ENCODE assay signal across 8 cellular contexts in the genomic region with DNA sequence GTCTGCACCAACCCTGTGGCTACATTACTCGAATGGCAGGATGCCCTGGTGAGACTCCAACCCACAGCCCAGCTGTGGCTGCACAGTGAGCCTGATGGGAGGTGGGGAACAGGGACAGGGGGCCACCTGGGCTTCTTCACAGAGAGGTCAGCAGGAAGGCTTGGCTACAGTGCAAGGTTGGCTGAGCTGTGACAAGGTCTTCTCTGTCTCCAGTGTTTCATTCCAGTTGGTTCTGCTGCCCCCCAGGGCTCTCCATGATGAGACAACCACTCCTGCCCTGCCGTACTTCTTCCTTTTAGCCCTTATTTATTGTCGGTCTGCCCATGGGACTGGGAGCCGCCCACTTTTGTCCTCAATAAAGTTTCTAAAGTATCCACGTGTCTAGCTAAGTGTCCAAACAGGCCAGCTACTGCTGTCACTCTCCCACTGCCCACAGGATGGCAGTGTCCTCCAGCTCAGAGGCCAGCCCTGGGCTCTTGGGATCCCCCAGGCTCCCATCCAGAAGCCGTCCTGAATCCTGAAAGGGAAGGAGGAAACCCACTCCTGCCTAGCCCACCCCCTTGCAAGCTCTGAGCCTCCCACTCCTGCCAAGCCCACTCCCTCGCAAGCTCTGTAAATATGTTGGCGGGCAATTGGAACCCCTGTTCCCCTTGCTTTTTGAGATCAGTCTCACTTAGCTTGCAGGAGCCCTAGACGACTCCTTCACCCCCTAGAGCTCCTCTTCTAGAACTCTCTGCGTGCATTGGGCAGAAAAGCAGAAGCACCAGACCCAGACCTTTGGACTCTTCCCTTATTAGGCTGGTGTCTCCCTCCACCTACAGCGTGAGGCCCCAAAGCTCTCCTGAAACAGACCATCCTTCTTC. TPM values are rescaled to one million over a fixed set of nuclear protein-coding genes. Genes with fewer than 3 reads are reported as not detected.
DNase-seq lines count a peak whose midpoint lies in the region; ATAC-seq and TF ChIP-seq lines count a peak whose summit lies in the region.

No MANE protein-coding gene starts in this region.

- ATAC-seq in RWPE2 (ENCODE audit: low read depth) (peak; percentile 72), HG02642 (IDR thresholded peaks at IDR 0.05; ENCODE audit: poor library complexity, unreplicated experiment) (no peak)
- peak; percentile 49 to 56 for ATAC-seq in naive thymus-derived CD8-positive, alpha-beta T cell

- H3K9me3 ChIP-seq in HAP-1 (no peaks in the 10 kb centered on the region), RWPE2 (ENCODE audit: severe bottlenecking) (no peaks in the 10 kb centered on the region), esophagus muscularis mucosa (no peaks in the 10 kb centered on the region)

- intact Hi-C loops in esophagus muscularis mucosa (cut with DNase I) = no loop called here

- 42% methylated on average over 10 of the region's 11 CpGs for WGBS in esophagus muscularis mucosa

- peak overlapping the region; percentile 21; the same call in 1 of the 2 replicates for H3K27ac ChIP-seq in C4-2B
- no peak overlapping the region for H3K27ac ChIP-seq in RWPE2 (ENCODE audit: poor library complexity, severe bottlenecking)
- no peak overlapping the region for H3K27ac ChIP-seq in esophagus muscularis mucosa (replicated peaks in 1 of 4)

- H3K27me3 Mint-ChIP-seq in naive thymus-derived CD8-positive, alpha-beta T cell = peaks cover 27 to 53% (median 39%) of the 10 kb centered on the region in 5 donors

- H3K4me3 Mint-ChIP-seq in naive thymus-derived CD8-positive, alpha-beta T cell = peak overlapping the region in 1 of 10 donors; percentile 22

- H3K4me1 ChIP-seq in HAP-1 = peaks cover 10% of the 10 kb centered on the region; the same call in 1 of the 2 replicates
- H3K4me1 ChIP-seq in RWPE2 (ENCODE audit: insufficient read depth, poor library complexity, severe bottlenecking) = no peaks in the 10 kb centered on the region
- peaks cover 7 to 32% (median 20%) of the 10 kb centered on the region in 4 donors for H3K4me1 ChIP-seq in esophagus muscularis mucosa

- H3K4me1 Mint-ChIP-seq in naive thymus-derived CD8-positive, alpha-beta T cell = peaks cover 11 to 21% (median 16%) of the 10 kb centered on the region in 4 donors

- H3K36me3 Mint-ChIP-seq in naive thymus-derived CD8-positive, alpha-beta T cell = no peaks in the 10 kb centered on the region

- H3K36me3 ChIP-seq in HAP-1 (replicated peaks) = peaks cover 51% of the 10 kb centered on the region
- peaks cover 31% of the 10 kb centered on the region for H3K36me3 ChIP-seq in RWPE2 (ENCODE audit: low read depth)
- no peaks in the 10 kb centered on the region for H3K36me3 ChIP-seq in esophagus muscularis mucosa

- no peaks in the 10 kb centered on the region for H3K9me3 Mint-ChIP-seq in naive thymus-derived CD8-positive, alpha-beta T cell

- no peak for TF ChIP-seq EP300 in esophagus muscularis mucosa (IDR thresholded peaks at IDR 0.05)

- no peak for TF ChIP-seq POLR2A in esophagus muscularis mucosa (IDR thresholded peaks at IDR 0.05; ENCODE audit: low read depth)

- peak; percentile 44 to 80 for DNase-seq in HAP-1 (ENCODE audit: low spot score in 2 of 2)
- peak; percentile 53 for DNase-seq in RWPE2 (ENCODE audit: low spot score)
- peak; percentile 86 for DNase-seq in esophagus muscularis mucosa (ENCODE audit: extremely low spot score)
- DNase-seq in naive thymus-derived CD8-positive, alpha-beta T cell = no peak
- no peak for DNase-seq in effector CD4-positive, alpha-beta T cell
- no peak for DNase-seq in NK-92 (lab: John Stamatoyannopoulos, UW; ENCODE audit: unreplicated experiment)

- peak; percentile 92 for TF ChIP-seq CTCF in C4-2B (conservative IDR thresholded peaks at IDR 0.05)
- peak; percentile 75 for TF ChIP-seq CTCF in RWPE2 (IDR thresholded peaks at IDR 0.05; ENCODE audit: poor library complexity, severe bottlenecking)
- peak; percentile 64 to 74 (median 72) for TF ChIP-seq CTCF in esophagus muscularis mucosa (IDR thresholded peaks at IDR 0.05)

- in situ Hi-C loops in HAP-1 (cut with MboI; ENCODE audit: low sequenced_read_pairs) = no loop called here

- H3K27me3 ChIP-seq in HAP-1 (ENCODE audit: low read depth) (no peaks in the 10 kb centered on the region), RWPE2 (ENCODE audit: insufficient read depth, poor library complexity, severe bottlenecking) (peaks cover 4% of the 10 kb centered on the region), esophagus muscularis mucosa (peaks cover 8 to 77% (median 43%) of the 10 kb centered on the region in 4 donors)

- POLR2A ChIA-PET in naive thymus-derived CD8-positive, alpha-beta T cell (lab: Charles Lee) = interaction anchor here (1.5 to 1.6 kb wide), 2 partner anchors 9 to 10 kb away, joined by 4 to 5 read pairs; partner anchors contain the start of gene TROAP

- H3K4me3 ChIP-seq in HAP-1 (no peak overlapping the region), RWPE2 (ENCODE audit: severe bottlenecking) (no peak overlapping the region), esophagus muscularis mucosa (no peak overlapping the region)

- H3K27ac Mint-ChIP-seq in naive thymus-derived CD8-positive, alpha-beta T cell = peak overlapping the region in 1 of 10 donors; percentile 56

RNA-seq across cellular contexts. Expression of gene C1QL4, which starts 5.4 kb away (rescaled TPM):
- total RNA-seq in esophagus muscularis mucosa = not detected
- total RNA-seq in naive thymus-derived CD8-positive, alpha-beta T cell = not detected
- not detected for polyA plus RNA-seq in naive thymus-derived CD8-positive, alpha-beta T cell

RNA-seq across cellular contexts. Expression of gene TROAP, which starts 8.5 kb away (rescaled TPM):
- total RNA-seq in esophagus muscularis mucosa = under 1 TPM in 2 of 4 donors, not detected in 2; 0.26 to 0.80 TPM
- 1 to 10 TPM in 1 of 2 experiments, under 1 TPM in 1; 0.62 to 1.7 TPM for total RNA-seq in naive thymus-derived CD8-positive, alpha-beta T cell
- under 1 TPM in 1 of 3 donors, not detected in 2; 0.24 TPM for polyA plus RNA-seq in naive thymus-derived CD8-positive, alpha-beta T cell

RNA-seq across cellular contexts. Expression of gene DNAJC22, which starts 15.1 kb away (rescaled TPM):
- under 1 TPM in 3 of 4 donors, not detected in 1; 0.17 to 0.34 (median 0.26) TPM for total RNA-seq in esophagus muscularis mucosa
- not detected for total RNA-seq in naive thymus-derived CD8-positive, alpha-beta T cell
- not detected for polyA plus RNA-seq in naive thymus-derived CD8-positive, alpha-beta T cell

RNA-seq across cellular contexts. Expression of gene SPATS2, which starts 35.7 kb away (rescaled TPM):
- total RNA-seq in esophagus muscularis mucosa = 10 to 100 TPM in 3 of 4 donors, 1 to 10 TPM in 1; 9.5 to 16.6 (median 11.5) TPM
- total RNA-seq in naive thymus-derived CD8-positive, alpha-beta T cell = 1 to 10 TPM; 5.9 to 6.3 TPM
- 1 to 10 TPM; 2.7 to 5.7 (median 3.9) TPM for polyA plus RNA-seq in naive thymus-derived CD8-positive, alpha-beta T cell

RNA-seq across cellular contexts. Expression of gene PRPH, which starts 36.6 kb away (rescaled TPM):
- 10 to 100 TPM in 3 of 4 donors, 1 to 10 TPM in 1; 9.9 to 24.5 (median 10.4) TPM for total RNA-seq in esophagus muscularis mucosa
- not detected for total RNA-seq in naive thymus-derived CD8-positive, alpha-beta T cell
- not detected for polyA plus RNA-seq in naive thymus-derived CD8-positive, alpha-beta T cell

Comparison
In these comparisons a context has a peak if more than half of its experiments do, and no peak if none do; other contexts are left out.
1. DNase-seq: peak in HAP-1 (2 of 2), RWPE2 (single experiment) and esophagus muscularis mucosa (single experiment); none in naive thymus-derived CD8-positive, alpha-beta T cell (0 of 10), effector CD4-positive, alpha-beta T cell (single experiment) and NK-92 (single experiment).
2. Peak in every context shown above with its lines, with median percentiles within 50 percentile points of each other: CTCF ChIP-seq.